In genomic region chr1:221829327-221830011, GRCh38 we compare ENCODE assay signal across 9 cellular contexts.
A peak's percentile ranks its signal among the peaks of the same experiment; 100 is the strongest.
DNase-seq lines count a peak whose midpoint lies in the region; ATAC-seq lines count a peak whose summit lies in the region.
"Had no signal": no experiment of that assay in that cellular context is flagged by ENCODE, and none has a peak within 500 bp of the region (broad histone marks: within the 10 kb centered on the region; RNA-seq: fewer than 3 reads in every experiment).

No MANE protein-coding gene starts in this region.

- ATAC-seq in stimulated activated naive CD8-positive, alpha-beta T cell treated with anti-CD3 and anti-CD28 coated beads, Interleukin-15, amount 100 ng/mL, for 72 hours: peak; percentile 94
- ATAC-seq in HG02798 (IDR thresholded peaks at IDR 0.05; ENCODE audit: poor library complexity, unreplicated experiment): no peak
- ATAC-seq: pancreas had no signal

- DNase-seq in activated T-cell treated with anti-CD3 and anti-CD28 coated beads for 48 hours (ENCODE audit: low read depth): peak; percentile 48
- DNase-seq in activated T-cell treated with anti-CD3 and anti-CD28 coated beads for 4 hours: no peak
- DNase-seq in activated CD4-positive, alpha-beta T cell treated with anti-CD3 and anti-CD28 coated beads, Interleukin-2, amount 50 U/mL, for 1 hour: peak; percentile 15
- DNase-seq in fibroblast of the conjunctiva (ENCODE audit: low read depth): peak; percentile 56
- DNase-seq in stimulated activated naive CD8-positive, alpha-beta T cell treated with anti-CD3 and anti-CD28 coated beads, Interleukin-15, amount 100 ng/mL, for 72 hours: peak; percentile 50 to 55
- no peak for DNase-seq in NCI-H2081 treated with DMSO at 0.1 percent for 48 hours (lab: John Stamatoyannopoulos, UW)
- no peak for DNase-seq in DMS114 treated with DMSO at 0.1 percent for 48 hours (lab: John Stamatoyannopoulos, UW; ENCODE audit: unreplicated experiment)
- DNase-seq: pancreas had no signal

- peak overlapping the region; percentile 94 to 96 for H3K27ac Mint-ChIP-seq in stimulated activated naive CD8-positive, alpha-beta T cell treated with anti-CD3 and anti-CD28 coated beads, Interleukin-15, amount 100 ng/mL, for 72 hours

- peaks cover 8% of the 10 kb centered on the region for H3K27me3 Mint-ChIP-seq in stimulated activated naive CD8-positive, alpha-beta T cell treated with anti-CD3 and anti-CD28 coated beads, Interleukin-15, amount 100 ng/mL, for 72 hours

- H3K9me3 Mint-ChIP-seq in stimulated activated naive CD8-positive, alpha-beta T cell treated with anti-CD3 and anti-CD28 coated beads, Interleukin-15, amount 100 ng/mL, for 72 hours: peaks cover 3 to 19% of the 10 kb centered on the region in 2 donors

- H3K4me1 Mint-ChIP-seq in stimulated activated naive CD8-positive, alpha-beta T cell treated with anti-CD3 and anti-CD28 coated beads, Interleukin-15, amount 100 ng/mL, for 72 hours: peaks cover 84% of the 10 kb centered on the region

- H3K4me3 Mint-ChIP-seq in stimulated activated naive CD8-positive, alpha-beta T cell treated with anti-CD3 and anti-CD28 coated beads, Interleukin-15, amount 100 ng/mL, for 72 hours: peak overlapping the region; percentile 77 to 80

Comparison
In these comparisons a context has a peak if more than half of its experiments do, and no peak if none do; other contexts are left out.
1. DNase-seq: peak in activated T-cell treated with anti-CD3 and anti-CD28 coated beads for 48 hours (single experiment), activated CD4-positive, alpha-beta T cell treated with anti-CD3 and anti-CD28 coated beads, Interleukin-2, amount 50 U/mL, for 1 hour (single experiment), fibroblast of the conjunctiva (single experiment) and stimulated activated naive CD8-positive, alpha-beta T cell treated with anti-CD3 and anti-CD28 coated beads, Interleukin-15, amount 100 ng/mL, for 72 hours (2 of 2); none in activated T-cell treated with anti-CD3 and anti-CD28 coated beads for 4 hours (single experiment), NCI-H2081 treated with DMSO at 0.1 percent for 48 hours (single experiment) and DMS114 treated with DMSO at 0.1 percent for 48 hours (single experiment).